1 cellular context compared by ENCODE assay signal in genomic region chr14:51651388-51652167, GRCh38.
A peak's percentile ranks its signal among the peaks of the same experiment; 100 is the strongest.
TF ChIP-seq lines count a peak whose summit lies in the region.

TSS of gene FRMD6 (plus strand) at chr14:51651910. CDS start at chr14:51689837, 37,927 bp downstream.

TF ChIP-seq in HEK293, 187 proteins besides CTCF, POLR2A, EP300 and RAD21 (continued from another document and continues in another):
- no peak for TF ChIP-seq TSHZ1 (tag by site-specific recombination; IDR thresholded peaks at IDR 0.05; ENCODE audit: borderline replicate concordance)
- no peak for TF ChIP-seq ZFP41 (tag by site-specific recombination; IDR thresholded peaks at IDR 0.05; ENCODE audit: borderline replicate concordance)
- no peak for TF ChIP-seq TCF7L2 (IDR thresholded peaks at IDR 0.05; ENCODE audit: borderline replicate concordance, low read depth, low read length)
- peak; percentile 60; the same call in 1 of the 2 replicates for TF ChIP-seq ZNF423 (tag by site-specific recombination; IDR thresholded peaks at IDR 0.05)
- TF ChIP-seq ZBTB11 (tag by site-specific recombination; conservative IDR thresholded peaks at IDR 0.05; ENCODE audit: low read depth), result no peak
- no peak for TF ChIP-seq ZNF140 (tag by site-specific recombination; IDR thresholded peaks at IDR 0.05)
- no peak for TF ChIP-seq ELK4 (IDR thresholded peaks at IDR 0.05; ENCODE audit: borderline replicate concordance, low read depth, low read length)
- TF ChIP-seq ZXDB (tag by site-specific recombination; IDR thresholded peaks at IDR 0.05), result peak; percentile 41; the same call in 1 of the 2 replicates
- TF ChIP-seq PRDM2 (tag by site-specific recombination; IDR thresholded peaks at IDR 0.05; ENCODE audit: borderline replicate concordance), result no peak
- TF ChIP-seq ZNF248 (tag by site-specific recombination; IDR thresholded peaks at IDR 0.05), result no peak
- TF ChIP-seq SP3 (tag by site-specific recombination; IDR thresholded peaks at IDR 0.05), result peak; percentile 49
- no peak for TF ChIP-seq ZNF133 (tag by site-specific recombination; IDR thresholded peaks at IDR 0.05)
- TF ChIP-seq ZSCAN16 (tag by site-specific recombination; IDR thresholded peaks at IDR 0.05), result no peak
- TF ChIP-seq ZNF214 (tag by site-specific recombination; IDR thresholded peaks at IDR 0.05; ENCODE audit: borderline replicate concordance), result no peak
- TF ChIP-seq OSR2 (tag by site-specific recombination; IDR thresholded peaks at IDR 0.05), result no peak
- no peak for TF ChIP-seq ZNF146 (tag by site-specific recombination; IDR thresholded peaks at IDR 0.05)
- TF ChIP-seq YY2 (tag by site-specific recombination; IDR thresholded peaks at IDR 0.05), result no peak
- TF ChIP-seq ZBTB1 (tag by site-specific recombination; IDR thresholded peaks at IDR 0.05), result no peak
- no peak for TF ChIP-seq ZNF350 (tag by site-specific recombination; IDR thresholded peaks at IDR 0.05)
- no peak for TF ChIP-seq ZNF366 (tag by site-specific recombination; conservative IDR thresholded peaks at IDR 0.05)
- peak; percentile 69 for TF ChIP-seq SCRT2 (tag by site-specific recombination; IDR thresholded peaks at IDR 0.05)
- TF ChIP-seq ZNF302 (tag by site-specific recombination; IDR thresholded peaks at IDR 0.05; ENCODE audit: low read depth), result no peak
- peak; percentile 53; the same call in 1 of the 2 replicates for TF ChIP-seq ZBTB10 (tag by site-specific recombination; IDR thresholded peaks at IDR 0.05)
- no peak for TF ChIP-seq ZNF211 (tag by site-specific recombination; IDR thresholded peaks at IDR 0.05; ENCODE audit: low read depth)
- no peak; the same call in 1 of the 2 replicates for TF ChIP-seq KLF8 (tag by site-specific recombination; IDR thresholded peaks at IDR 0.05)
- no peak for TF ChIP-seq YY1 (tag by site-specific recombination; IDR thresholded peaks at IDR 0.05)
- peak; percentile 53; the same call in 1 of the 2 replicates for TF ChIP-seq ZBTB17 (tag by site-specific recombination; IDR thresholded peaks at IDR 0.05)
- no peak for TF ChIP-seq ZNF26 (tag by site-specific recombination; IDR thresholded peaks at IDR 0.05)
- TF ChIP-seq ZSCAN30 (tag by site-specific recombination; IDR thresholded peaks at IDR 0.05), result peak; percentile 59
- no peak for TF ChIP-seq PRDM6 (tag by site-specific recombination; IDR thresholded peaks at IDR 0.05)
- TF ChIP-seq PRDM4 (tag by site-specific recombination; IDR thresholded peaks at IDR 0.05), result no peak
- no peak for TF ChIP-seq ZNF623 (tag by site-specific recombination; IDR thresholded peaks at IDR 0.05)
- no peak for TF ChIP-seq WT1 (tag by site-specific recombination; IDR thresholded peaks at IDR 0.05)
- TF ChIP-seq ZNF19 (tag by site-specific recombination; IDR thresholded peaks at IDR 0.05; ENCODE audit: low read depth), result no peak
- TF ChIP-seq ZNF621 (tag by site-specific recombination; IDR thresholded peaks at IDR 0.05), result no peak
- TF ChIP-seq BCL11A (tag by site-specific recombination; IDR thresholded peaks at IDR 0.05; ENCODE audit: low read depth), result no peak
